In the genomic region with DNA sequence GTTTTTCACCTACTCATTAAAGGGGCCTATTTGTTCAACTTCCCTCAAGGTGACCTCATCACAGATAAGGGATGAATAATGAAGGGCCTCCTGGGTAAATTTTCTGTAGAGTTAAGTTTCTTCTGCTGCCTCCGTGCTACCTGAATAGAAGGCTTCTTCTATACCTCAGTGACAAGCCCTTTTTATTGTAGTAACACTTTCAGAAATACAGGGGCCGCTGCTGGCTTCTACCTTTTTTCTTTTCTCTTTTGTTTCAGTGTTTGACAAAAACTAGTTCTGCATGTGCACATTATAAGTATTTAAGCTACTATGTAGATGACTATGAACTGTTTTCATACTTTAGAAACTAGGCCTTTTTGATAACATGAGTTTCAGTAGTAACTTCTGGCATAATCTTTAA, we compare ENCODE assay signal across 25 cellular contexts.
DNase-seq lines count a peak whose midpoint lies in the region; ATAC-seq, FAIRE-seq and TF ChIP-seq lines count a peak whose summit lies in the region.
"Had no signal": no experiment of that assay in that cellular context is flagged by ENCODE, and none has a peak within 500 bp of the region (broad histone marks: within the 10 kb centered on the region; RNA-seq: fewer than 3 reads in every experiment).

No MANE protein-coding gene starts in this region.

- no peak overlapping the region for H3K4ac ChIP-seq in mesenchymal stem cell (ENCODE audit: low read depth in 1 of 2, low read length in 2 of 2)

- H3K79me1 ChIP-seq in mesenchymal stem cell (replicated peaks; ENCODE audit: low read length, poor library complexity, severe bottlenecking) = peaks cover 5% of the 10 kb centered on the region

- no peak overlapping the region for H3K4me3 ChIP-seq in GM06990 (replicated peaks; ENCODE audit: low read depth, low read length)
- peak overlapping the region in 1 of 2 experiments; percentile 25 for H3K4me3 ChIP-seq in mesenchymal stem cell (ENCODE audit: insufficient read depth in 1 of 2, low read depth in 1 of 2, low read length in 2 of 2)
- H3K4me3 ChIP-seq: A549, MG63, right lobe of liver, SK-N-MC, transverse colon had no signal

- no peak overlapping the region for H3K23ac ChIP-seq in mesenchymal stem cell (ENCODE audit: low read length in 2 of 2)

- no peaks in the 10 kb centered on the region for H3K4me1 ChIP-seq in mesenchymal stem cell (ENCODE audit: control insufficient read depth, insufficient read depth, low read depth, low read length)
- H3K4me1 ChIP-seq: A549, right lobe of liver, transverse colon had no signal

- no peak overlapping the region for H3K4me2 ChIP-seq in mesenchymal stem cell (ENCODE audit: low read length, poor library complexity, severe bottlenecking)
- H3K4me2 ChIP-seq: A549 had no signal

- no peak for DNase-seq in GM06990 (ENCODE audit: extremely low read depth, insufficient read length)
- peak; percentile 47 for DNase-seq in NCI-H2227 treated with DMSO at 0.1 percent for 48 hours (lab: John Stamatoyannopoulos, UW)
- DNase-seq in amniotic epithelial cell (ENCODE audit: low read depth) = peak; percentile 46
- DNase-seq in mesenchymal stem cell = no peak
- no peak for DNase-seq in GM12891 (ENCODE audit: insufficient read length, low spot score)
- DNase-seq in left ventricle myocardium superior = no peak
- DNase-seq in GF-D8 (lab: John Stamatoyannopoulos, UW) = no peak
- DNase-seq in central memory CD4-positive, alpha-beta T cell = no peak
- DNase-seq: Caco-2; glutamatergic neuron; MG63; midbrain; natural killer cell; NCI-H187 treated with DMSO at 0.1 percent for 48 hours; NCI-H345; NCI-H82; right lobe of liver; stimulated activated CD8-positive, alpha-beta memory T cell treated with anti-CD3 and anti-CD28 coated beads, Interleukin-4, amount 100 ng/mL, for 48 hours; T-helper 2 cell; transverse colon had no signal

- 17% methylated on average over 1 of the region's 2 CpGs for WGBS in mesenchymal stem cell

- H3K27ac ChIP-seq in mesenchymal stem cell (ENCODE audit: low read length, poor library complexity, severe bottlenecking) = no peak overlapping the region
- H3K27ac ChIP-seq: A549, right lobe of liver, SK-N-MC, transverse colon, VCaP had no signal

- H4K8ac ChIP-seq in mesenchymal stem cell (ENCODE audit: low read length) = no peak overlapping the region

- H2BK15ac ChIP-seq in mesenchymal stem cell (ENCODE audit: low read depth, poor library complexity, severe bottlenecking) = no peak overlapping the region

- H2BK12ac ChIP-seq in mesenchymal stem cell (ENCODE audit: low read length in 2 of 2) = no peak overlapping the region

- H2BK5ac ChIP-seq in mesenchymal stem cell (ENCODE audit: low read depth, low read length, poor library complexity, severe bottlenecking) = no peak overlapping the region

- H3K36me3 ChIP-seq in GM06990 (ENCODE audit: control insufficient read depth, insufficient read depth, low read length) (no peaks in the 10 kb centered on the region), mesenchymal stem cell (ENCODE audit: control insufficient read depth in 1 of 2, insufficient read depth in 2 of 2, low read depth in 1 of 2, low read length in 2 of 2) (peaks cover 4 to 19% of the 10 kb centered on the region in 2 experiments)
- H3K36me3 ChIP-seq: MG63, right lobe of liver, transverse colon had no signal

- no peak overlapping the region for H3K18ac ChIP-seq in mesenchymal stem cell (ENCODE audit: low read depth in 1 of 2, low read length in 2 of 2)

- no peaks in the 10 kb centered on the region for H3K9me3 ChIP-seq in mesenchymal stem cell (ENCODE audit: control insufficient read depth, low read length)
- H3K9me3 ChIP-seq: A549, Caco-2, MG63, right lobe of liver, transverse colon had no signal

- no peak overlapping the region for H2AK5ac ChIP-seq in mesenchymal stem cell (ENCODE audit: low read length, severe bottlenecking)

- no peak for TF ChIP-seq POLR2A in GM12891 (IDR thresholded peaks at IDR 0.05; ENCODE audit: low read depth, low read length)

- H3K9ac ChIP-seq in mesenchymal stem cell (ENCODE audit: low read length) = peak overlapping the region; percentile 17

- no peak overlapping the region for H2BK120ac ChIP-seq in mesenchymal stem cell (ENCODE audit: low read depth, low read length)

- TF ChIP-seq CTCF in GM06990 (IDR thresholded peaks at IDR 0.05; ENCODE audit: insufficient read depth, low read length, poor library complexity, severe bottlenecking) = peak; percentile 29

- no peak overlapping the region for H3K14ac ChIP-seq in mesenchymal stem cell (ENCODE audit: low read length in 2 of 2)

- intact Hi-C loops in left ventricle myocardium superior (cut with micrococcal nuclease) = no loop called here

- no peak overlapping the region for H2AFZ ChIP-seq in mesenchymal stem cell (ENCODE audit: low read depth, low read length)

- H4K91ac ChIP-seq in mesenchymal stem cell (ENCODE audit: low read length) = no peak overlapping the region

- ATAC-seq in left ventricle myocardium superior = no peak
- ATAC-seq: A549, natural killer cell, right lobe of liver had no signal

- no peaks in the 10 kb centered on the region for H3K27me3 ChIP-seq in GM06990 (replicated peaks; ENCODE audit: control insufficient read depth, insufficient read depth, low read length)
- H3K27me3 ChIP-seq in mesenchymal stem cell (ENCODE audit: control insufficient read depth in 1 of 2, insufficient read depth in 1 of 2, low read length in 2 of 2) = no peaks in the 10 kb centered on the region
- H3K27me3 ChIP-seq: MG63, right lobe of liver, transverse colon had no signal

- no peak for FAIRE-seq in GM12891 (lab: Jason Lieb, UNC)
- FAIRE-seq: colon, GM18507 had no signal

TF ChIP-seq in GM12891, 5 proteins besides CTCF, POLR2A, EP300 and RAD21:
- TF ChIP-seq POLR2AphosphoS5 (IDR thresholded peaks at IDR 0.05; ENCODE audit: low read depth, low read length) (no peak), POU2F2 (IDR thresholded peaks at IDR 0.05; ENCODE audit: low read depth, low read length) (no peak), SPI1 (IDR thresholded peaks at IDR 0.05; ENCODE audit: low read depth, low read length) (no peak), TAF1 (IDR thresholded peaks at IDR 0.05; ENCODE audit: low read depth, low read length) (no peak), PAX5 (IDR thresholded peaks at IDR 0.05; ENCODE audit: insufficient read depth, low read length, severe bottlenecking) (no peak)

Comparison
In these comparisons a context has a peak if more than half of its experiments do, and no peak if none do; other contexts are left out.
1. DNase-seq: peak in NCI-H2227 treated with DMSO at 0.1 percent for 48 hours (single experiment) and amniotic epithelial cell (single experiment); none in GM06990 (single experiment), mesenchymal stem cell (single experiment), GM12891 (single experiment), left ventricle myocardium superior (single experiment), GF-D8 (single experiment) and central memory CD4-positive, alpha-beta T cell (single experiment).